32 cellular contexts compared by ENCODE assay signal in the genomic region with DNA sequence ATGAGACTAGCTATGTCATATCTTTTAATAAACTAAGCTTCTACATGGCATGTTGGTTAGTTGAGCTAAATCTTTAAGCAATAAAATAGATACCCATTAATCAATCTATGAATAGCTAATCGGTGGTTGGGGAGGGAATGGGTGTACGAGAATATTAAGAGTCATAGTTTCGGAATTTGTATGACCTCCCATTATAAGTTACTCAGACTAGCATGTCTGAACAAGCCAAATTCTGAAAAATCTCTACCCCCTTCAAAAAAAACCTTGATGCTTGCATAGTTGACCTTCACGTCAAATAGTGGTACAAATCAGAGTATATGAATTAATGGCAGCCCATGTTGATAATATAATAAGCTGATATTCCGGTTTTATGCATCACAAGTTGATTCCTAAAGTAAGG. TPM values are rescaled to one million over a fixed set of nuclear protein-coding genes. Genes with fewer than 3 reads are reported as not detected.
"Had no signal": no experiment of that assay in that cellular context is flagged by ENCODE, and none has a peak within 500 bp of the region (broad histone marks: within the 10 kb centered on the region; RNA-seq: fewer than 3 reads in every experiment).

No MANE protein-coding gene starts in this region.

- H3K9me3 ChIP-seq: left lung, mucosa of descending colon, pancreas, prostate gland, stomach, thoracic aorta, upper lobe of right lung had no signal

- FAIRE-seq: kidney, pancreas, urothelium cell line had no signal

- DNase-seq: hippocampal formation; kidney; left colon; left lung; lower lobe of right lung; midbrain; mucosa of descending colon; naive thymus-derived CD8-positive, alpha-beta T cell; nucleus accumbens; pancreas; posterior cingulate gyrus; retina; right cardiac atrium; stimulated activated CD4-positive, alpha-beta T cell treated with anti-CD3 and anti-CD28 coated beads, Interleukin-12 subunit alpha, Interleukin-12 subunit beta, amount 100 ng/mL, for 4 hours; stimulated activated CD4-positive, alpha-beta T cell treated with anti-CD3 and anti-CD28 coated beads, Interleukin-15, amount 100 ng/mL, for 24 hours; stimulated activated CD4-positive, alpha-beta T cell treated with anti-CD3 and anti-CD28 coated beads, Interleukin-2, amount 100 ng/mL, for 24 hours; stimulated activated CD4-positive, alpha-beta T cell treated with anti-CD3 and anti-CD28 coated beads, Interleukin-4, amount 100 ng/mL, for 1 hour; stimulated activated naive B cell treated with anti-CD40 and anti-IgM and Interleukin-4, amounts not matched to agents 10 μg/mL and 1 μg/mL and 100 μg/mL, for 72 hours; stimulated activated naive CD8-positive, alpha-beta T cell treated with anti-CD3 and anti-CD28 coated beads, Interleukin-15, Interleukin-2, amounts not matched to agents 100 U/mL and 50 U/mL, for 24 hours; stomach; tibial artery; trophoblast cell; upper lobe of right lung had no signal

- H3K27ac ChIP-seq: left lung, pancreas, prostate gland, skin epidermis, stomach, thoracic aorta, tibial artery, upper lobe of right lung had no signal

- H3K27me3 ChIP-seq: left lung, pancreas, stomach, tibial artery, upper lobe of right lung had no signal

- H3K27ac Mint-ChIP-seq: naive thymus-derived CD8-positive, alpha-beta T cell; stimulated activated naive B cell treated with anti-CD40 and anti-IgM and Interleukin-4, amounts not matched to agents 10 μg/mL and 1 μg/mL and 100 μg/mL, for 72 hours had no signal

- H3K4me1 ChIP-seq: left lung, lower lobe of right lung, pancreas, prostate gland, stomach, upper lobe of right lung had no signal

- H3K36me3 ChIP-seq: left lung, lower lobe of right lung, pancreas, prostate gland, stomach, thoracic aorta, tibial artery, upper lobe of right lung had no signal

- H3K4me3 Mint-ChIP-seq: naive thymus-derived CD8-positive, alpha-beta T cell; nephron; neural crest cell; stimulated activated naive B cell treated with anti-CD40 and anti-IgM and Interleukin-4, amounts not matched to agents 10 μg/mL and 1 μg/mL and 100 μg/mL, for 72 hours had no signal

- ATAC-seq: left colon; left lung; lower lobe of right lung; mucosa of descending colon; naive thymus-derived CD8-positive, alpha-beta T cell; pancreas; right cardiac atrium; sciatic nerve; stimulated activated naive B cell treated with anti-CD40 and anti-IgM and Interleukin-4, amounts not matched to agents 10 μg/mL and 1 μg/mL and 100 μg/mL, for 72 hours; stimulated activated naive CD8-positive, alpha-beta T cell treated with anti-CD3 and anti-CD28 coated beads, Interleukin-15, Interleukin-2, amounts not matched to agents 100 U/mL and 50 U/mL, for 24 hours; upper lobe of right lung had no signal

- H3K4me3 ChIP-seq: left lung, lower lobe of right lung, mucosa of descending colon, pancreas, prostate gland, skin epidermis, stomach, thoracic aorta, tibial artery, upper lobe of right lung had no signal

- H3K27me3 Mint-ChIP-seq: stimulated activated naive B cell treated with anti-CD40 and anti-IgM and Interleukin-4, amounts not matched to agents 10 μg/mL and 1 μg/mL and 100 μg/mL, for 72 hours had no signal

- H3K9me3 Mint-ChIP-seq: naive thymus-derived CD8-positive, alpha-beta T cell; nephron; stimulated activated naive B cell treated with anti-CD40 and anti-IgM and Interleukin-4, amounts not matched to agents 10 μg/mL and 1 μg/mL and 100 μg/mL, for 72 hours had no signal

- H3K36me3 Mint-ChIP-seq: naive thymus-derived CD8-positive, alpha-beta T cell had no signal

RNA-seq across cellular contexts. Expression of gene PLEKHG7, which starts 60.0 kb away (rescaled TPM):
- total RNA-seq: mesenteric fat pad; naive thymus-derived CD8-positive, alpha-beta T cell; neural crest cell; osteoblast; right cardiac atrium; thoracic aorta; upper lobe of right lung had no signal
- polyA plus RNA-seq: naive thymus-derived CD8-positive, alpha-beta T cell; right cardiac atrium had no signal
